ENCODE assay signal across 8 cellular contexts in genomic region chr19:55088543-55089265, GRCh38. TPM values are rescaled to one million over a fixed set of nuclear protein-coding genes. Genes with fewer than 3 reads are reported as not detected.
DNase-seq lines count a peak whose midpoint lies in the region; ATAC-seq and TF ChIP-seq lines count a peak whose summit lies in the region.

No MANE protein-coding gene starts in this region.

- peaks cover 3% of the 10 kb centered on the region; the same call in 1 of the 2 replicates for H3K36me3 ChIP-seq in SJCRH30
- H3K36me3 ChIP-seq in upper lobe of right lung, result peaks cover 25% of the 10 kb centered on the region

- intact Hi-C loops in activated naive CD4-positive, alpha-beta T cell treated with anti-CD3 and anti-CD28 coated beads for 36 hours (cut with micrococcal nuclease), result loop anchor here (10.0 kb wide), 2 partner anchors 76 to 624 kb away; partner anchors contain the start of genes DNAAF3 and LENG9
- intact Hi-C loops in posterior vena cava (cut with DNase I), result no loop called here
- intact Hi-C loops in upper lobe of right lung (cut with DNase I), result no loop called here

- ATAC-seq in upper lobe of right lung (peak; percentile 59), HG02759 (IDR thresholded peaks at IDR 0.05; ENCODE audit: unreplicated experiment) (no peak)

- H3K27ac ChIP-seq in SJCRH30 (no peak overlapping the region), upper lobe of right lung (no peak overlapping the region)

- DNase-seq in COLO668 (lab: John Stamatoyannopoulos, UW; ENCODE audit: unreplicated experiment), result peak; percentile 76
- DNase-seq in HT-29 (ENCODE audit: low spot score), result peak; percentile 97
- peak; percentile 82 to 86 for DNase-seq in SJCRH30
- peak; percentile 86 for DNase-seq in activated naive CD4-positive, alpha-beta T cell treated with anti-CD3 and anti-CD28 coated beads for 36 hours
- DNase-seq in glomerular visceral epithelial cell (ENCODE audit: extremely low spot score), result peak; percentile 80
- DNase-seq in posterior vena cava (ENCODE audit: low spot score), result peak; percentile 91
- peak; percentile 91 for DNase-seq in upper lobe of right lung

- H3K27me3 ChIP-seq in SJCRH30 (no peaks in the 10 kb centered on the region), upper lobe of right lung (peaks cover 13% of the 10 kb centered on the region)

- no peak overlapping the region for H3K27ac Mint-ChIP-seq in activated naive CD4-positive, alpha-beta T cell treated with anti-CD3 and anti-CD28 coated beads for 36 hours

- peaks cover 15% of the 10 kb centered on the region for H3K36me3 Mint-ChIP-seq in activated naive CD4-positive, alpha-beta T cell treated with anti-CD3 and anti-CD28 coated beads for 36 hours (ENCODE audit: low read depth)

- peaks cover 43% of the 10 kb centered on the region for H3K27me3 Mint-ChIP-seq in activated naive CD4-positive, alpha-beta T cell treated with anti-CD3 and anti-CD28 coated beads for 36 hours (ENCODE audit: low read depth)

- H3K4me3 ChIP-seq in SJCRH30 (no peak overlapping the region), upper lobe of right lung (no peak overlapping the region)

- no peaks in the 10 kb centered on the region for H3K4me1 ChIP-seq in SJCRH30
- peaks cover 23% of the 10 kb centered on the region for H3K4me1 ChIP-seq in upper lobe of right lung

- CTCF ChIA-PET in activated naive CD4-positive, alpha-beta T cell treated with anti-CD3 and anti-CD28 coated beads for 36 hours (lab: Charles Lee), result interaction anchor here (0.6 to 2.0 kb wide), 9 partner anchors 8 to 79 kb away, joined by 3 to 7 read pairs (median 3); no protein-coding TSS in a partner anchor

- no peaks in the 10 kb centered on the region for H3K9me3 ChIP-seq in SJCRH30 (replicated peaks)
- H3K9me3 ChIP-seq in upper lobe of right lung, result no peaks in the 10 kb centered on the region

- TF ChIP-seq CTCF in upper lobe of right lung (IDR thresholded peaks at IDR 0.05), result peak; percentile 91

- peaks cover 17% of the 10 kb centered on the region for H3K4me1 Mint-ChIP-seq in activated naive CD4-positive, alpha-beta T cell treated with anti-CD3 and anti-CD28 coated beads for 36 hours (ENCODE audit: low read depth)

- H3K4me3 Mint-ChIP-seq in activated naive CD4-positive, alpha-beta T cell treated with anti-CD3 and anti-CD28 coated beads for 36 hours, result no peak overlapping the region

- no peaks in the 10 kb centered on the region for H3K9me3 Mint-ChIP-seq in activated naive CD4-positive, alpha-beta T cell treated with anti-CD3 and anti-CD28 coated beads for 36 hours

RNA-seq across cellular contexts. Expression of gene EPS8L1, which starts 13.0 kb away (rescaled TPM):
- 543 and 612 TPM in 2 replicates for total RNA-seq in HT-29 (2014; rRNA removed; shearing (Covaris generic))
- total RNA-seq in SJCRH30 (2014; rRNA removed; shearing (Covaris generic)), result 1.4 and 1.7 TPM in 2 replicates
- under 1 TPM; 0.88 to 0.89 TPM for total RNA-seq in activated naive CD4-positive, alpha-beta T cell treated with anti-CD3 and anti-CD28 coated beads for 36 hours
- total RNA-seq in posterior vena cava (1 to 10 TPM in 1 of 2 donors, under 1 TPM in 1; 0.38 to 2.1 TPM), upper lobe of right lung (35.6 TPM)

RNA-seq across cellular contexts. Expression of gene RDH13, which starts 25.8 kb away (rescaled TPM):
- 107 and 119 TPM in 2 replicates for total RNA-seq in HT-29 (2014; rRNA removed; shearing (Covaris generic))
- total RNA-seq in SJCRH30 (2014; rRNA removed; shearing (Covaris generic)), result 29.9 and 30.5 TPM in 2 replicates
- 1 to 10 TPM; 8.7 to 8.9 TPM for total RNA-seq in activated naive CD4-positive, alpha-beta T cell treated with anti-CD3 and anti-CD28 coated beads for 36 hours
- 1 to 10 TPM; 7.8 to 8.1 TPM for total RNA-seq in posterior vena cava
- 30.0 TPM for total RNA-seq in upper lobe of right lung

RNA-seq across cellular contexts. Expression of gene PPP1R12C, which starts 28.7 kb away (rescaled TPM):
- total RNA-seq in HT-29 (2014; rRNA removed; shearing (Covaris generic)), result 227 and 261 TPM in 2 replicates
- total RNA-seq in SJCRH30 (2014; rRNA removed; shearing (Covaris generic)), result 26.2 and 30.5 TPM in 2 replicates
- 10 to 100 TPM; 41.2 to 42.1 TPM for total RNA-seq in activated naive CD4-positive, alpha-beta T cell treated with anti-CD3 and anti-CD28 coated beads for 36 hours
- total RNA-seq in posterior vena cava (100 to 1,000 TPM; 207 to 252 TPM), upper lobe of right lung (120 TPM)

RNA-seq across cellular contexts. Expression of gene GP6, which starts 50.6 kb away (rescaled TPM):
- 0.05 TPM in 1 of 2 replicates, not detected in the other for total RNA-seq in HT-29 (2014; rRNA removed; shearing (Covaris generic))
- total RNA-seq in SJCRH30 (2014; rRNA removed; shearing (Covaris generic)), result 15.1 and 16.7 TPM in 2 replicates
- total RNA-seq in activated naive CD4-positive, alpha-beta T cell treated with anti-CD3 and anti-CD28 coated beads for 36 hours, result not detected
- under 1 TPM in 1 of 2 donors, not detected in 1; 0.19 TPM for total RNA-seq in posterior vena cava
- total RNA-seq in upper lobe of right lung, result 0.32 TPM

Comparison
In these comparisons a context has a peak if more than half of its experiments do, and no peak if none do; other contexts are left out.
1. RNA of gene EPS8L1, which starts 13.0 kb away (total RNA-seq): 543 to 612 TPM in HT-29; 35.6 TPM in upper lobe of right lung (single experiment), 0.38 to 2.1 TPM in posterior vena cava, 1.4 to 1.7 TPM in SJCRH30 and 0.88 to 0.89 TPM in activated naive CD4-positive, alpha-beta T cell treated with anti-CD3 and anti-CD28 coated beads for 36 hours; every median in the first group is over 10 times any median in the second.
2. Peak in every context shown above with its lines, with median percentiles within 50 percentile points of each other: DNase-seq.